ENCODE assay signal across 8 cellular contexts in genomic region chr1:42816600-42817439, GRCh38. TPM values are rescaled to one million over a fixed set of nuclear protein-coding genes. Genes with fewer than 3 reads are reported as not detected.
A peak's percentile ranks its signal among the peaks of the same experiment; 100 is the strongest.
DNase-seq lines count a peak whose midpoint lies in the region; ATAC-seq and TF ChIP-seq lines count a peak whose summit lies in the region.

Gene ERMAP, plus strand, starts transcription at chr1:42817122. Its CDS starts 13,327 bp downstream, at chr1:42830449.
Gene SVBP, minus strand, starts transcription at chr1:42817397. Its CDS starts 853 bp downstream, at chr1:42816544.

- peak; percentile 86 to 97 (median 94) for DNase-seq in CD4-positive, alpha-beta T cell
- DNase-seq in HL-60 (ENCODE audit: low read depth in 1 of 2, low spot score in 1 of 2) (peak; percentile 69 to 88), NK-92 (lab: John Stamatoyannopoulos, UW; ENCODE audit: unreplicated experiment) (peak; percentile 48), mesendoderm (peak; percentile 91)
- DNase-seq in activated CD8-positive, alpha-beta memory T cell treated with anti-CD3 and anti-CD28 coated beads for 24 hours = peak; percentile 98
- DNase-seq in effector memory CD4-positive, alpha-beta T cell = peak; percentile 90 to 92 (median 92)
- peak; percentile 93 for DNase-seq in stimulated activated CD8-positive, alpha-beta memory T cell treated with anti-CD3 and anti-CD28 coated beads, Interleukin-12 subunit alpha, Interleukin-12 subunit beta, amount 100 ng/mL, for 4 hours (ENCODE audit: low read depth)

- ATAC-seq in CD4-positive, alpha-beta T cell (ENCODE audit: poor library complexity) = peak; percentile 88
- ATAC-seq in GM19463 (IDR thresholded peaks at IDR 0.05; ENCODE audit: unreplicated experiment) = peak; percentile 81

- H3K36me3 ChIP-seq in effector memory CD4-positive, alpha-beta T cell (ENCODE audit: control insufficient read depth, insufficient read depth, low read length) = no peaks in the 10 kb centered on the region
- H3K36me3 ChIP-seq in mesendoderm (ENCODE audit: control insufficient read depth, insufficient read depth, low read length) = no peaks in the 10 kb centered on the region

- intact Hi-C loops in CD4-positive, alpha-beta T cell (cut with DNase I, micrococcal nuclease) = loop anchor here (1.0 to 10.0 kb wide), 8 partner anchors 29 to 1128 kb away; partner anchors contain the start of genes C1orf50 (in 2 of the 2), P3H1 (in 2 of the 2), ZNF691 (in 2 of the 2) and CFAP57 (in 1 of the 2)

- H3K23ac ChIP-seq in mesendoderm (ENCODE audit: low read length) = peak within 1 kb of the TSS; percentile 71

- no peak within 1 kb of the TSS for H2BK15ac ChIP-seq in mesendoderm (replicated peaks; ENCODE audit: low read depth)

- peaks cover 27% of the 10 kb centered on the region for H3K4me1 Mint-ChIP-seq in CD4-positive, alpha-beta T cell (ENCODE audit: low read depth)

- H2BK120ac ChIP-seq in mesendoderm (ENCODE audit: low read depth, low read length) = no peak within 1 kb of the TSS

- peaks cover 22% of the 10 kb centered on the region for H3K36me3 Mint-ChIP-seq in CD4-positive, alpha-beta T cell (ENCODE audit: low read depth)

- peak within 1 kb of the TSS; percentile 72 for H3K4me2 ChIP-seq in mesendoderm (ENCODE audit: low read length)

- WGBS in mesendoderm (ENCODE audit: extremely low coverage, insufficient coverage, low lambda C conversion rate) = no CpG with 5 or more reads among the region's 66 CpGs

- no peaks in the 10 kb centered on the region for H3K79me2 ChIP-seq in mesendoderm (ENCODE audit: control insufficient read depth, insufficient read depth, low read length)

- no peak for TF ChIP-seq CTCF in CD4-positive, alpha-beta T cell (IDR thresholded peaks at IDR 0.05)
- TF ChIP-seq CTCF in HL-60 (IDR thresholded peaks at IDR 0.05; ENCODE audit: insufficient read depth, low read length) = no peak

- H3K4me3 ChIP-seq in HL-60 (replicated peaks; ENCODE audit: insufficient read depth, low read length) (peak within 1 kb of the TSS; percentile 59), mesendoderm (ENCODE audit: low read length) (peak within 1 kb of the TSS; percentile 91)
- H3K4me3 ChIP-seq in effector memory CD4-positive, alpha-beta T cell (ENCODE audit: insufficient read depth, low read depth, low read length, poor library complexity, severe bottlenecking) = peak within 1 kb of the TSS; percentile 94

- H3K18ac ChIP-seq in mesendoderm (ENCODE audit: low read length) = peak within 1 kb of the TSS; percentile 72

- H3K27me3 ChIP-seq in CD4-positive, alpha-beta T cell (ENCODE audit: control insufficient read depth, insufficient read depth, low read length) = no peaks in the 10 kb centered on the region
- no peaks in the 10 kb centered on the region for H3K27me3 ChIP-seq in HL-60 (ENCODE audit: insufficient read depth, poor library complexity, severe bottlenecking)
- H3K27me3 ChIP-seq in effector memory CD4-positive, alpha-beta T cell (replicated peaks; ENCODE audit: control insufficient read depth, insufficient read depth, low read length, poor library complexity, severe bottlenecking) = no peaks in the 10 kb centered on the region
- H3K27me3 ChIP-seq in mesendoderm (ENCODE audit: insufficient read depth, low read length, poor library complexity) = no peaks in the 10 kb centered on the region

- POLR2A ChIA-PET in CD4-positive, alpha-beta T cell (lab: Charles Lee) = interaction anchor here (0.9 to 3.3 kb wide), 11 partner anchors 10 to 483 kb away, joined by 3 to 53 read pairs (median 4); partner anchors contain the start of genes C1orf50, P3H1, PPIH and YBX1

- H3K4ac ChIP-seq in mesendoderm (ENCODE audit: low read depth, low read length) = peak within 1 kb of the TSS; percentile 73

- no peaks in the 10 kb centered on the region for H3K9me3 ChIP-seq in CD4-positive, alpha-beta T cell (ENCODE audit: control insufficient read depth, low read length)
- H3K9me3 ChIP-seq in effector memory CD4-positive, alpha-beta T cell (ENCODE audit: control insufficient read depth, low read length) = no peaks in the 10 kb centered on the region

- H4K8ac ChIP-seq in mesendoderm (ENCODE audit: low read depth, low read length) = no peak within 1 kb of the TSS

- peak within 1 kb of the TSS; percentile 96 for H3K4me3 Mint-ChIP-seq in CD4-positive, alpha-beta T cell

- peak within 1 kb of the TSS; percentile 85 for H2AK5ac ChIP-seq in mesendoderm (ENCODE audit: low read length)

- peaks cover 16% of the 10 kb centered on the region for H3K4me1 ChIP-seq in effector memory CD4-positive, alpha-beta T cell (ENCODE audit: control insufficient read depth, insufficient read depth, low read length, poor library complexity, severe bottlenecking)
- H3K4me1 ChIP-seq in mesendoderm (ENCODE audit: control insufficient read depth, low read depth, low read length) = peaks cover 3% of the 10 kb centered on the region

- peak within 1 kb of the TSS; percentile 77 for H3K27ac ChIP-seq in CD4-positive, alpha-beta T cell (ENCODE audit: low read depth, low read length)
- H3K27ac ChIP-seq in HL-60 (replicated peaks) (peak within 1 kb of the TSS; percentile 98), mesendoderm (ENCODE audit: low read depth, low read length) (peak within 1 kb of the TSS; percentile 99)
- H3K27ac ChIP-seq in effector memory CD4-positive, alpha-beta T cell (ENCODE audit: insufficient read depth, low read length, poor library complexity, severe bottlenecking) = peak within 1 kb of the TSS; percentile 92

- H4K5ac ChIP-seq in mesendoderm (ENCODE audit: low read length) = no peak within 1 kb of the TSS

- H3K9ac ChIP-seq in mesendoderm (ENCODE audit: low read length) = peak within 1 kb of the TSS; percentile 91

- peak within 1 kb of the TSS; percentile 89 for H3K27ac Mint-ChIP-seq in CD4-positive, alpha-beta T cell

- H3K56ac ChIP-seq in mesendoderm (ENCODE audit: low read length) = peak within 1 kb of the TSS; percentile 98

- H3K79me1 ChIP-seq in mesendoderm (ENCODE audit: low read length) = peaks cover 2% of the 10 kb centered on the region

- CTCF ChIA-PET in CD4-positive, alpha-beta T cell (lab: Charles Lee) = interaction anchor here (0.6 to 3.4 kb wide), 6 partner anchors 30 to 257 kb away, joined by 3 to 20 read pairs (median 3); partner anchors contain the start of gene ZNF691

- H2BK5ac ChIP-seq in mesendoderm (ENCODE audit: low read length) = peak within 1 kb of the TSS; percentile 94

- no peaks in the 10 kb centered on the region for H3K27me3 Mint-ChIP-seq in CD4-positive, alpha-beta T cell

- no peaks in the 10 kb centered on the region for H3K9me3 Mint-ChIP-seq in CD4-positive, alpha-beta T cell

RNA-seq across cellular contexts. Expression of gene ERMAP, which starts in this region (rescaled TPM):
- total RNA-seq in CD4-positive, alpha-beta T cell = 1 to 10 TPM; 4.4 to 5.0 TPM
- 2.8 TPM for polyA plus RNA-seq in mesendoderm (2013, experiment 1 of 2)
- 2.3 TPM for polyA plus RNA-seq in mesendoderm (2013, experiment 2 of 2)

RNA-seq across cellular contexts. Expression of gene SVBP, which starts in this region (rescaled TPM):
- 10 to 100 TPM; 19.2 to 21.3 TPM for total RNA-seq in CD4-positive, alpha-beta T cell
- 45.0 TPM for polyA plus RNA-seq in mesendoderm (2013, experiment 1 of 2)
- polyA plus RNA-seq in mesendoderm (2013, experiment 2 of 2) = 44.0 TPM

Comparison
In these comparisons a context has a peak if more than half of its experiments do, and no peak if none do; other contexts are left out.
1. Peak in every context shown above with its lines: DNase-seq, ATAC-seq, H3K4me3 ChIP-seq and H3K27ac ChIP-seq.
2. DNase-seq: peak in every context shown above with its lines; median percentile 98 in activated CD8-positive, alpha-beta memory T cell treated with anti-CD3 and anti-CD28 coated beads for 24 hours; 94 in CD4-positive, alpha-beta T cell; 93 in stimulated activated CD8-positive, alpha-beta memory T cell treated with anti-CD3 and anti-CD28 coated beads, Interleukin-12 subunit alpha, Interleukin-12 subunit beta, amount 100 ng/mL, for 4 hours; 92 in effector memory CD4-positive, alpha-beta T cell; 91 in mesendoderm; 78 in HL-60; 48 in NK-92.